Comparison of ENCODE assay signal across 7 cellular contexts in the genomic region with DNA sequence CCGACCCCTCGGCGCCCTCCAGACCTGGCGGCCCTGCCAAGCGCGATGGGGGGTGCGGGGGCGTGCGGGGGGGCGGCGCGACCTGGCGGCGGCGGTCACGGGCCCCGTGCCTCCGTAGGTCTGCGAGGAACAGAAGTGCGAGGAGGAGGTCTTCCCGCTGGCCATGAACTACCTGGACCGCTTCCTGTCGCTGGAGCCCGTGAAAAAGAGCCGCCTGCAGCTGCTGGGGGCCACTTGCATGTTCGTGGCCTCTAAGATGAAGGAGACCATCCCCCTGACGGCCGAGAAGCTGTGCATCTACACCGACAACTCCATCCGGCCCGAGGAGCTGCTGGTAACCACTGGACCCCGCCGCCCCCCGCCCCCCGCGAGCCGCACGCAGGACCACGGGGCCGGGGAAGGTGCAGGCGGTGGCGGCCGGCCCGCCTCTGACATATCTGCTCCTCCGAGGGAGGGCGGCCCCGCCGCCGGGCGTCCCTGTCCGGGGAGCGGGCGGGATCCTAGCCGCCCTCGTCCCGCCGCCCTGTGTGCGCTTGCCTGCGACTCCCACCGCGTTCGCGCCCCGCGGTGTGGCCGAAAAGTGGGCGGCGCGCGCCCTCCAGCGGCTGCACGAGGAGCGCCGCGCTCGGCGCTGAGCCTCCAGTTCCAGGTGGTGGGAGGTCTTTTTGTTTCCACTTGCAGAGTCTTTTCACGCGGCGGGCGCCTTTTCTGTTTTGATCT. TPM values are rescaled to one million over a fixed set of nuclear protein-coding genes. Genes with fewer than 3 reads are reported as not detected.
DNase-seq lines count a peak whose midpoint lies in the region; ATAC-seq, FAIRE-seq and TF ChIP-seq lines count a peak whose summit lies in the region.

No MANE protein-coding gene starts in this region.

- H3K27ac ChIP-seq in Peyer's patch = peak overlapping the region; percentile 71 to 86 (median 82)

- peak; percentile 92 for DNase-seq in GM12891 (ENCODE audit: insufficient read length, low spot score)
- peak; percentile 76 to 89 (median 88) for DNase-seq in Peyer's patch
- DNase-seq in activated T-helper 1 cell treated with Interleukin-2 at 50 U/mL for 16 hours (ENCODE audit: low read depth) = peak; percentile 63
- peak; percentile 77 for DNase-seq in fibroblast of peridontal ligament (ENCODE audit: extremely low read depth)
- peak; percentile 82 for DNase-seq in natural killer cell

- intact Hi-C loops in natural killer cell (cut with micrococcal nuclease) = loop anchor here (1.0 to 2.0 kb wide), 3 partner anchors 32 to 351 kb away; partner anchors contain the start of gene LTO1

- no peaks in the 10 kb centered on the region for H3K27me3 ChIP-seq in Peyer's patch

- H3K36me3 Mint-ChIP-seq in natural killer cell = no peaks in the 10 kb centered on the region
- H3K36me3 Mint-ChIP-seq in stimulated activated memory B cell treated with anti-CD40 and anti-IgM and Interleukin-4, amounts not matched to agents 10 μg/mL and 1 μg/mL and 100 μg/mL, for 72 hours = no peaks in the 10 kb centered on the region

- peak; percentile 90 for FAIRE-seq in GM12891 (lab: Jason Lieb, UNC)

- H3K36me3 ChIP-seq in Peyer's patch = peaks cover 0 to 5% (median 0%) of the 10 kb centered on the region in 3 donors

- peaks cover 0 to 52% (median 26%) of the 10 kb centered on the region in 4 donors for H3K4me1 ChIP-seq in Peyer's patch

- peak overlapping the region in 1 of 2 donors; percentile 42 for H3K27ac Mint-ChIP-seq in natural killer cell
- peak overlapping the region; percentile 72 for H3K27ac Mint-ChIP-seq in stimulated activated memory B cell treated with anti-CD40 and anti-IgM and Interleukin-4, amounts not matched to agents 10 μg/mL and 1 μg/mL and 100 μg/mL, for 72 hours

- peak; percentile 62 for ATAC-seq in HG03571 (IDR thresholded peaks at IDR 0.05; ENCODE audit: unreplicated experiment)
- ATAC-seq in natural killer cell = peak; percentile 79 to 88 (median 87)
- peak; percentile 89 for ATAC-seq in stimulated activated memory B cell treated with anti-CD40 and anti-IgM and Interleukin-4, amounts not matched to agents 10 μg/mL and 1 μg/mL and 100 μg/mL, for 72 hours

- H3K9me3 Mint-ChIP-seq in natural killer cell = no peaks in the 10 kb centered on the region
- H3K9me3 Mint-ChIP-seq in stimulated activated memory B cell treated with anti-CD40 and anti-IgM and Interleukin-4, amounts not matched to agents 10 μg/mL and 1 μg/mL and 100 μg/mL, for 72 hours = no peaks in the 10 kb centered on the region

- peaks cover 9 to 21% of the 10 kb centered on the region in 2 donors for H3K4me1 Mint-ChIP-seq in natural killer cell
- H3K4me1 Mint-ChIP-seq in stimulated activated memory B cell treated with anti-CD40 and anti-IgM and Interleukin-4, amounts not matched to agents 10 μg/mL and 1 μg/mL and 100 μg/mL, for 72 hours = peaks cover 47% of the 10 kb centered on the region

- no peak for TF ChIP-seq POLR2A in GM12891 (IDR thresholded peaks at IDR 0.05; ENCODE audit: low read depth, low read length)
- no peak for TF ChIP-seq POLR2A in Peyer's patch (IDR thresholded peaks at IDR 0.05)

- peak overlapping the region; percentile 80 for H3K4me3 Mint-ChIP-seq in natural killer cell
- peak overlapping the region; percentile 80 for H3K4me3 Mint-ChIP-seq in stimulated activated memory B cell treated with anti-CD40 and anti-IgM and Interleukin-4, amounts not matched to agents 10 μg/mL and 1 μg/mL and 100 μg/mL, for 72 hours

- H3K27me3 Mint-ChIP-seq in natural killer cell (ENCODE audit: low read depth in 2 of 2) = peaks cover 19 to 26% of the 10 kb centered on the region in 2 donors
- H3K27me3 Mint-ChIP-seq in stimulated activated memory B cell treated with anti-CD40 and anti-IgM and Interleukin-4, amounts not matched to agents 10 μg/mL and 1 μg/mL and 100 μg/mL, for 72 hours = peaks cover 30% of the 10 kb centered on the region

- peak; percentile 93 to 97 (median 96) for TF ChIP-seq CTCF in Peyer's patch (IDR thresholded peaks at IDR 0.05)
- peak; percentile 96 for TF ChIP-seq CTCF in natural killer cell (IDR thresholded peaks at IDR 0.05)

- H3K4me3 ChIP-seq in Peyer's patch = peak overlapping the region; percentile 65 to 94 (median 80)

- H3K9me3 ChIP-seq in Peyer's patch = no peaks in the 10 kb centered on the region

TF ChIP-seq in GM12891, 5 proteins besides CTCF, POLR2A, EP300 and RAD21:
- TF ChIP-seq POLR2AphosphoS5 (IDR thresholded peaks at IDR 0.05; ENCODE audit: low read depth, low read length) (no peak), SPI1 (IDR thresholded peaks at IDR 0.05; ENCODE audit: low read depth, low read length) (no peak), POU2F2 (IDR thresholded peaks at IDR 0.05; ENCODE audit: low read depth, low read length) (no peak), PAX5 (IDR thresholded peaks at IDR 0.05; ENCODE audit: insufficient read depth, low read length, severe bottlenecking) (no peak), TAF1 (IDR thresholded peaks at IDR 0.05; ENCODE audit: low read depth, low read length) (no peak)

RNA-seq across cellular contexts. Expression of gene CCND1, which starts 2.1 kb away (rescaled TPM):
- polyA plus RNA-seq in GM12891 (2012; ENCODE audit: low read depth, missing spikeins) = 8.9 TPM
- 10 to 100 TPM; 13.5 to 46.6 (median 40.0) TPM for total RNA-seq in Peyer's patch
- 1 to 10 TPM; 1.4 to 2.3 (median 2.3) TPM for total RNA-seq in natural killer cell

RNA-seq across cellular contexts. Expression of gene LTO1, which starts 32.1 kb away (rescaled TPM):
- 9.9 TPM for polyA plus RNA-seq in GM12891 (2012; ENCODE audit: low read depth, missing spikeins)
- total RNA-seq in Peyer's patch (10 to 100 TPM; 22.1 to 50.3 (median 36.6) TPM), natural killer cell (10 to 100 TPM; 23.2 to 33.5 (median 25.3) TPM)

Comparison
In these comparisons a context has a peak if more than half of its experiments do, and no peak if none do; other contexts are left out.
1. Peak in every context shown above with its lines: DNase-seq, ATAC-seq, H3K4me3 ChIP-seq and H3K27ac ChIP-seq.
2. RNA of gene CCND1, which starts 2.1 kb away (total RNA-seq): 13.5 to 46.6 TPM in Peyer's patch; 1.4 to 2.3 TPM in natural killer cell; every median in the first group is over 4 times any median in the second.